7 cellular contexts compared by ENCODE assay signal in the genomic region with DNA sequence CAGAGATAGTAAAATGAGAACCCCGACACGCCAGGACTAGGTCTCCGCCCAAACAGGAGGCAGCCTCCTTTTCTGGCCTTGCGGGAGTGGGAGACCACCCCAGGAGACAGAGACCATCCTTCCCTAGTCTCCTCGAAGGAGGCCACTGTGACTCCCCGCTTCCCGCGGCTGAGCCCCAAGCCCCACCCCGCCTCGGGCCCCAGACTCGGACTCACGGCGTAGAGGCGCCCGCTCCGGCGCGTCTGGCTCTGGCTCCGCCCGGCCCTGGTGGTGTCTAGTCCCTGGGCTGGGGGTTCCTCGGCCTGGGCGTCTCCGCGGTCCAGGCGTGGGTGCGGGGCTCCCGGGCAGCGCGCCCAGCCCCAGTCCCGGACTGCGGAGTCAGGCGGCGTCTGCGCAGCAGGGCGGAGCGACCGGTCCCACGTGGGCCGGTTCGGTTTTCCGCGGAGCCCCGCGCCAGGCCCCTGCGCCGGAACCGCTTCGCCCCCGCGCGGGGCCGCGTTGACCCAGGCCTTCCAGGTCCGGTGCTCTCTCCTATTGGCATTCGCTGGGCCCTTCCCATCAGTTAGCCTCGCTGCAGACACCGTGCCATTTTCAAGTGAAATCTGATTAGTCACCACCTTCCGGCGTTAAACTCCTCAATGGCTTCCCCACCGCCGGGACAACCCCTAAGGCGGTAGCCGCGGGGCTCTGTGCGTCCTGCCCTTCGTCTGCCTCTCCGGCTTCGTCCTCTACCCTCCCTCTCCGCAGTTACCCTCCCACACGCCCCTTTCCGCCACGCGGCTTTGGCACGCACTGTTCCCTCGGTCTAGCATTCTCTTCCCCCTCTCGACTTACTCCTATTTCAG. TPM values are rescaled to one million over a fixed set of nuclear protein-coding genes. Genes with fewer than 3 reads are reported as not detected.
A peak's percentile ranks its signal among the peaks of the same experiment; 100 is the strongest.
DNase-seq lines count a peak whose midpoint lies in the region; ATAC-seq and TF ChIP-seq lines count a peak whose summit lies in the region.

A gene with protein sequence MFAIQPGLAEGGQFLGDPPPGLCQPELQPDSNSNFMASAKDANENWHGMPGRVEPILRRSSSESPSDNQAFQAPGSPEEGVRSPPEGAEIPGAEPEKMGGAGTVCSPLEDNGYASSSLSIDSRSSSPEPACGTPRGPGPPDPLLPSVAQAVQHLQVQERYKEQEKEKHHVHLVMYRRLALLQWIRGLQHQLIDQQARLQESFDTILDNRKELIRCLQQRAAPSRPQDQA (minus strand): TSS at position 393 of the 845 bp plus-strand sequence. CDS start 2,563 bp downstream, outside the sequence.

- H3K4me1 ChIP-seq in OCI-LY3 (ENCODE audit: low read length) (peaks cover 8% of the 10 kb centered on the region; the same call in 1 of the 2 replicates), mucosa of rectum (ENCODE audit: control insufficient read depth in 2 of 2, insufficient read depth in 2 of 2, low read length in 2 of 2) (peaks cover 8 to 14% of the 10 kb centered on the region in 2 donors)

- peak within 1 kb of the TSS; percentile 98 for H2AFZ ChIP-seq in OCI-LY3 (ENCODE audit: low read depth, low read length)

- H3K36me3 ChIP-seq in OCI-LY3 (replicated peaks; ENCODE audit: low read depth, low read length) = peaks cover 2% of the 10 kb centered on the region
- H3K36me3 ChIP-seq in mucosa of rectum (ENCODE audit: control insufficient read depth in 2 of 2, insufficient read depth in 2 of 2, low read length in 2 of 2) = no peaks in the 10 kb centered on the region

- H3K4me3 ChIP-seq in OCI-LY3 (ENCODE audit: low read length) = peak within 1 kb of the TSS; percentile 98
- peak within 1 kb of the TSS; percentile 93 for H3K4me3 ChIP-seq in epithelial cell of proximal tubule (ENCODE audit: low read depth, low read length)
- peak within 1 kb of the TSS; percentile 72 to 74 for H3K4me3 ChIP-seq in mucosa of rectum (ENCODE audit: low read length in 2 of 2)

- peak within 1 kb of the TSS; percentile 55 for H3K27ac ChIP-seq in OCI-LY3 (ENCODE audit: low read length)
- peak within 1 kb of the TSS in 1 of 2 donors; percentile 58 for H3K27ac ChIP-seq in mucosa of rectum (ENCODE audit: low read depth in 2 of 2, low read length in 2 of 2)

- H3K9me3 ChIP-seq in OCI-LY3 (ENCODE audit: insufficient read depth, low read length) (no peaks in the 10 kb centered on the region), mucosa of rectum (ENCODE audit: control insufficient read depth in 2 of 2, low read length in 2 of 2) (no peaks in the 10 kb centered on the region)

- TF ChIP-seq CTCF in OCI-LY3 (IDR thresholded peaks at IDR 0.05; ENCODE audit: low read depth, low read length) = no peak
- no peak for TF ChIP-seq CTCF in epithelial cell of proximal tubule (conservative IDR thresholded peaks at IDR 0.05; ENCODE audit: low read depth, low read length)

- no peaks in the 10 kb centered on the region for H3K27me3 ChIP-seq in OCI-LY3 (ENCODE audit: low read depth, low read length)
- peaks cover 0 to 2% of the 10 kb centered on the region in 2 donors for H3K27me3 ChIP-seq in mucosa of rectum (ENCODE audit: control insufficient read depth in 2 of 2, insufficient read depth in 2 of 2, low read length in 2 of 2)

- H3K9ac ChIP-seq in OCI-LY3 (ENCODE audit: low read length) (peak within 1 kb of the TSS; percentile 91), mucosa of rectum (ENCODE audit: low read depth in 1 of 2, low read length in 2 of 2) (peak within 1 kb of the TSS; percentile 56 to 62)

- DNase-seq in activated T-cell treated with anti-CD3 and anti-CD28 coated beads for 48 hours (ENCODE audit: low read depth) (peak; percentile 73), epithelial cell of proximal tubule (ENCODE audit: low read depth) (no peak)
- peak; percentile 57 to 73 for DNase-seq in stimulated activated CD8-positive, alpha-beta memory T cell treated with anti-CD3 and anti-CD28 coated beads, Interleukin-4, amount 100 ng/mL, for 4 hours (ENCODE audit: low read depth in 2 of 2, low spot score in 1 of 2)

- peak within 1 kb of the TSS; percentile 99 for H3K4me2 ChIP-seq in OCI-LY3 (ENCODE audit: low read length)

- ATAC-seq in GM18498 (IDR thresholded peaks at IDR 0.05; ENCODE audit: unreplicated experiment) (peak; percentile 86), HG02981 (IDR thresholded peaks at IDR 0.05; ENCODE audit: unreplicated experiment) (peak; percentile 59)

- H3K79me2 ChIP-seq in OCI-LY3 (ENCODE audit: low read length) = peaks cover 13% of the 10 kb centered on the region

- no peaks in the 10 kb centered on the region for H4K20me1 ChIP-seq in OCI-LY3 (ENCODE audit: insufficient read depth, low read length)

RNA-seq across cellular contexts. Expression of the gene that starts here (rescaled TPM):
- 6.0 and 9.8 TPM in 2 replicates for total RNA-seq in epithelial cell of proximal tubule
